3 cellular contexts compared by ENCODE assay signal in genomic region chr17:19143088-19143777, GRCh38. TPM values are rescaled to one million over a fixed set of nuclear protein-coding genes. Genes with fewer than 3 reads are reported as not detected.
"Had no signal": no experiment of that assay in that cellular context is flagged by ENCODE, and none has a peak within 500 bp of the region (broad histone marks: within the 10 kb centered on the region; RNA-seq: fewer than 3 reads in every experiment).

No MANE protein-coding gene starts in this region.

RNA-seq across cellular contexts. Expression of gene GRAPL, which starts 15.8 kb away (rescaled TPM):
- total RNA-seq: M059J, SJSA1 had no signal
- polyA plus RNA-seq: SK-N-SH had no signal
